Comparison of ENCODE assay signal across 8 cellular contexts in the genomic region with DNA sequence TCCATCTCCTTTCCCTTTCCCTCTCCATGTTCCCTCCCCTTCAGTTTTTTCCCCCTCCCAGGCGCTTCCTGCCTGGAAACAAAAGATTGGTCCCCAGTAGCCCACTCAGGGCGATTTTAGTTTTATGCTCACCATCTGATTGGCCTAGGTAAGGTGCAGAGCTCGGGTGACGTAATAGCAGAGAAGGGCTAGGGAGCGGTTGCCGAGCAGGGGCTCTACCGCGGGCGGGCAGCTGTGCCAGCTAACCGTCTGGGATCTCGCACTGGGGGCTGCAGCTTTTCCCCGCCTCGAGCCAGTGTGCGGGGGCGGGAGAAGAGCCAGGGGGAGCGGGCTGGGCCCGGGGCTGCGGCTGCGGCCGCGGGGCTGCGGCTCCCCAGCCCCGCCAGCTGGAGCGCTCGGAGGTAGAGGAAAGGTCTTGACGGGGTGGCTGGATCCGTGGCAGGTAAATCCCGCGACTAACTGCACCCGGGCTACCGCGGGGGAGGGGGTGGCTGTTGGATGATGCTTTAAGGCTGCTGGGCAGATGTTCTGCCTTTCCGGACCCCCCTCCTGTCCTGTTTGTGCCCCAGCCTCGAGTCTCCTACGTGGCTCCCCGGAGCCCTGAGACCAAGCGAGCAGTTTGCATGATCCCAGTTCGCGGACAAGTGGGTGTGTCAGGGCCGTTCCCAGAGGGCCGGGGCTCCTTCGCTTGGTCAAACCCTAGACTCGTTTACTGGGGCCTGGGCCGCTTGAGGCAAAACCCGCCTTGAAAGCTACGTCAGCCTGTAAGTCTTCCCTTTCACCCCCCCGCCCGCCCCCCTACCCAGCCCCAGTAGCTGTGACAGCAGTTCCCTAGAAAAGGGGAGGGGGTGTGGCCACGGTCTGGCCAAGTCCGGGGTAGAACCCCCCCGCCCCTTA. TPM values are rescaled to one million over a fixed set of nuclear protein-coding genes. Genes with fewer than 3 reads are reported as not detected.
DNase-seq lines count a peak whose midpoint lies in the region; ATAC-seq and TF ChIP-seq lines count a peak whose summit lies in the region.

A gene (plus strand): TSS at position 218 of the 897 bp plus-strand sequence. CDS start 26,913 bp downstream, outside the sequence.

- H3K27ac ChIP-seq in thoracic aorta: peak within 1 kb of the TSS; percentile 84 to 92

- intact Hi-C loops in Right ventricle myocardium inferior (cut with DNase I) (no loop called here), cardiac septum (cut with DNase I) (no loop called here), activated B cell treated with CpG ODN at 0.5 μM for 24 hours (cut with micrococcal nuclease) (loop anchor here (5.0 kb wide), 1 partner anchor 351 kb away; no protein-coding TSS in a partner anchor)

- H3K4me1 Mint-ChIP-seq in activated B cell treated with CpG ODN at 0.5 μM for 24 hours (peaks cover 18% of the 10 kb centered on the region), mesothelial cell of epicardium (peaks cover 10% of the 10 kb centered on the region)

- peaks cover 16% of the 10 kb centered on the region for H3K4me1 ChIP-seq in endocrine pancreas (ENCODE audit: control insufficient read depth, insufficient read depth, low read length)
- H3K4me1 ChIP-seq in thoracic aorta (ENCODE audit: control insufficient read depth in 1 of 2, low read depth in 2 of 2): peaks cover 0 to 9% of the 10 kb centered on the region in 2 donors

- DNase-seq in Right ventricle myocardium inferior (ENCODE audit: missing footprints) (no peak), cardiac septum (ENCODE audit: low spot score) (no peak), NCI-H1105 (lab: John Stamatoyannopoulos, UW) (peak; percentile 68), activated B cell treated with CpG ODN at 0.5 μM for 24 hours (no peak), mesothelial cell of epicardium (ENCODE audit: low spot score in 2 of 2, unreplicated experiment in 2 of 2) (peak; percentile 22 to 62), thoracic aorta (ENCODE audit: low spot score) (peak; percentile 3)

- no peaks in the 10 kb centered on the region for H3K36me3 Mint-ChIP-seq in activated B cell treated with CpG ODN at 0.5 μM for 24 hours (ENCODE audit: low read depth)
- no peaks in the 10 kb centered on the region for H3K36me3 Mint-ChIP-seq in mesothelial cell of epicardium

- CTCF ChIA-PET in activated B cell treated with CpG ODN at 0.5 μM for 24 hours (lab: Charles Lee): no interaction called here

- ATAC-seq in Right ventricle myocardium inferior (peak; percentile 92), activated B cell treated with CpG ODN at 0.5 μM for 24 hours (ENCODE audit: low read depth) (peak; percentile 62), thoracic aorta (ENCODE audit: insufficient number of reproducible peaks, low FRiP score, low read depth) (peak; percentile 91), GM21619 (IDR thresholded peaks at IDR 0.05; ENCODE audit: unreplicated experiment) (no peak)

- H3K4me3 Mint-ChIP-seq in activated B cell treated with CpG ODN at 0.5 μM for 24 hours (peak within 1 kb of the TSS; percentile 79), mesothelial cell of epicardium (peak within 1 kb of the TSS; percentile 72)

- H3K27me3 ChIP-seq in endocrine pancreas (ENCODE audit: control insufficient read depth, insufficient read depth, low read length): no peaks in the 10 kb centered on the region
- H3K27me3 ChIP-seq in thoracic aorta (replicated peaks; ENCODE audit: insufficient read depth): no peaks in the 10 kb centered on the region

- H3K36me3 ChIP-seq in endocrine pancreas (ENCODE audit: control insufficient read depth, insufficient read depth, low read length) (peaks cover 6% of the 10 kb centered on the region), thoracic aorta (no peaks in the 10 kb centered on the region)

- H3K9me3 ChIP-seq in endocrine pancreas (ENCODE audit: control insufficient read depth, low read length) (no peaks in the 10 kb centered on the region), thoracic aorta (no peaks in the 10 kb centered on the region)

- H3K4me3 ChIP-seq in endocrine pancreas (ENCODE audit: control insufficient read depth, insufficient read depth, low read length) (peak within 1 kb of the TSS; percentile 90), thoracic aorta (peak within 1 kb of the TSS; percentile 81)

- H3K9ac ChIP-seq in endocrine pancreas (ENCODE audit: control insufficient read depth, insufficient read depth, low read length): peak within 1 kb of the TSS; percentile 87

- H3K27ac Mint-ChIP-seq in activated B cell treated with CpG ODN at 0.5 μM for 24 hours (no peak within 1 kb of the TSS), mesothelial cell of epicardium (no peak within 1 kb of the TSS)

- H3K27me3 Mint-ChIP-seq in activated B cell treated with CpG ODN at 0.5 μM for 24 hours: peaks cover 9% of the 10 kb centered on the region
- peaks cover 70% of the 10 kb centered on the region for H3K27me3 Mint-ChIP-seq in mesothelial cell of epicardium (ENCODE audit: low read depth)

- POLR2A ChIA-PET in activated B cell treated with CpG ODN at 0.5 μM for 24 hours (lab: Charles Lee): no interaction called here

- TF ChIP-seq CTCF in activated B cell treated with CpG ODN at 0.5 μM for 24 hours (IDR thresholded peaks at IDR 0.05) (no peak), mesothelial cell of epicardium (IDR thresholded peaks at IDR 0.05; ENCODE audit: unreplicated experiment) (no peak), thoracic aorta (IDR thresholded peaks at IDR 0.05) (no peak)

- H3K9me3 Mint-ChIP-seq in activated B cell treated with CpG ODN at 0.5 μM for 24 hours (no peaks in the 10 kb centered on the region), mesothelial cell of epicardium (no peaks in the 10 kb centered on the region)

RNA-seq across cellular contexts. Expression of the gene that starts here (rescaled TPM):
- 0.60 TPM for total RNA-seq in Right ventricle myocardium inferior
- total RNA-seq in cardiac septum: 0.78 TPM
- total RNA-seq in activated B cell treated with CpG ODN at 0.5 μM for 24 hours: 0.05 TPM in 1 of 2 replicates, not detected in the other
- total RNA-seq in mesothelial cell of epicardium: 4.0 to 4.2 TPM (median 4.2 TPM) in 3 replicates
- total RNA-seq in thoracic aorta: 10 to 100 TPM in 1 of 2 donors, 1 to 10 TPM in 1; 7.1 to 11.6 TPM

Comparison
In these comparisons a context has a peak if more than half of its experiments do, and no peak if none do; other contexts are left out.
1. Peak in ATAC-seq in Right ventricle myocardium inferior; RNA of the gene not detected or under 1 TPM.
2. Peak in ATAC-seq in activated B cell treated with CpG ODN at 0.5 μM for 24 hours; RNA of the gene not detected or under 1 TPM.
3. DNase-seq: peak in NCI-H1105 (single experiment), mesothelial cell of epicardium (2 of 2) and thoracic aorta (single experiment); none in Right ventricle myocardium inferior (single experiment), cardiac septum (single experiment) and activated B cell treated with CpG ODN at 0.5 μM for 24 hours (single experiment).